Comparison of ENCODE assay signal across 11 cellular contexts in genomic region chr5:134568339-134568700, GRCh38. TPM values are rescaled to one million over a fixed set of nuclear protein-coding genes. Genes with fewer than 3 reads are reported as not detected.
DNase-seq lines count a peak whose midpoint lies in the region; ATAC-seq and TF ChIP-seq lines count a peak whose summit lies in the region.
"Had no signal": no experiment of that assay in that cellular context is flagged by ENCODE, and none has a peak within 500 bp of the region (broad histone marks: within the 10 kb centered on the region; RNA-seq: fewer than 3 reads in every experiment).

No MANE protein-coding gene starts in this region.

- H3K27me3 Mint-ChIP-seq in stimulated activated naive CD8-positive, alpha-beta T cell treated with anti-CD3 and anti-CD28 coated beads, Interleukin-15, Interleukin-2, amounts not matched to agents 100 ng/mL and 50 ng/mL, for 24 hours = no peaks in the 10 kb centered on the region
- H3K27me3 Mint-ChIP-seq in osteocyte (ENCODE audit: unreplicated experiment) = no peaks in the 10 kb centered on the region

- no peaks in the 10 kb centered on the region for H3K27me3 ChIP-seq in esophagus squamous epithelium
- H3K27me3 ChIP-seq: ovary had no signal

- TF ChIP-seq CTCF in esophagus squamous epithelium (IDR thresholded peaks at IDR 0.05) = no peak
- TF ChIP-seq CTCF in osteocyte (IDR thresholded peaks at IDR 0.05) = no peak

- H3K4me1 Mint-ChIP-seq in stimulated activated naive CD8-positive, alpha-beta T cell treated with anti-CD3 and anti-CD28 coated beads, Interleukin-15, Interleukin-2, amounts not matched to agents 100 ng/mL and 50 ng/mL, for 24 hours (ENCODE audit: low read depth) = no peaks in the 10 kb centered on the region
- H3K4me1 Mint-ChIP-seq in osteocyte (ENCODE audit: unreplicated experiment) = peaks cover 10% of the 10 kb centered on the region

- no peaks in the 10 kb centered on the region for H3K9me3 Mint-ChIP-seq in stimulated activated naive CD8-positive, alpha-beta T cell treated with anti-CD3 and anti-CD28 coated beads, Interleukin-15, Interleukin-2, amounts not matched to agents 100 ng/mL and 50 ng/mL, for 24 hours
- H3K9me3 Mint-ChIP-seq in osteocyte (ENCODE audit: unreplicated experiment) = no peaks in the 10 kb centered on the region

- H3K4me1 ChIP-seq in esophagus squamous epithelium = peaks cover 18 to 51% (median 30%) of the 10 kb centered on the region in 3 donors

- DNase-seq in stimulated activated naive CD8-positive, alpha-beta T cell treated with anti-CD3 and anti-CD28 coated beads, Interleukin-15, Interleukin-2, amounts not matched to agents 100 U/mL and 50 U/mL, for 24 hours = no peak
- DNase-seq in esophagus squamous epithelium (lab: John Stamatoyannopoulos, UW) = no peak
- no peak for DNase-seq in osteocyte (ENCODE audit: extremely low spot score, unreplicated experiment)
- DNase-seq in DMS153 treated with DMSO at 0.1 percent for 48 hours (lab: John Stamatoyannopoulos, UW; ENCODE audit: unreplicated experiment) = no peak
- no peak for DNase-seq in activated effector memory CD4-positive, alpha-beta T cell treated with Interleukin-2 at 50 U/mL for 16 hours
- DNase-seq in SHP77 (lab: John Stamatoyannopoulos, UW) = no peak
- DNase-seq: activated T-cell treated with anti-CD3 and anti-CD28 coated beads, Interleukin-2, amount 50 U/mL, for 48 hours had no signal

- intact Hi-C loops in esophagus squamous epithelium (cut with DNase I) = no loop called here

- 100% methylated on average over 2 of the region's 5 CpGs; no CpG with 5 or more reads in 1 of the 2 donors for WGBS in esophagus squamous epithelium, 2 donors

- H3K27ac Mint-ChIP-seq in stimulated activated naive CD8-positive, alpha-beta T cell treated with anti-CD3 and anti-CD28 coated beads, Interleukin-15, Interleukin-2, amounts not matched to agents 100 ng/mL and 50 ng/mL, for 24 hours = peak overlapping the region; percentile 70
- H3K27ac Mint-ChIP-seq in osteocyte (ENCODE audit: unreplicated experiment) = peak overlapping the region; percentile 66

- peaks cover 55% of the 10 kb centered on the region for H3K36me3 Mint-ChIP-seq in stimulated activated naive CD8-positive, alpha-beta T cell treated with anti-CD3 and anti-CD28 coated beads, Interleukin-15, Interleukin-2, amounts not matched to agents 100 ng/mL and 50 ng/mL, for 24 hours (ENCODE audit: low read depth)
- H3K36me3 Mint-ChIP-seq in osteocyte (ENCODE audit: unreplicated experiment) = peaks cover 34% of the 10 kb centered on the region

- no peak for ATAC-seq in stimulated activated naive CD8-positive, alpha-beta T cell treated with anti-CD3 and anti-CD28 coated beads, Interleukin-15, Interleukin-2, amounts not matched to agents 100 U/mL and 50 U/mL, for 24 hours
- ATAC-seq in GM21367 (IDR thresholded peaks at IDR 0.05; ENCODE audit: unreplicated experiment) = no peak

- peaks cover 37 to 100% (median 41%) of the 10 kb centered on the region in 3 donors for H3K36me3 ChIP-seq in esophagus squamous epithelium
- H3K36me3 ChIP-seq: ovary had no signal

- H3K9me3 ChIP-seq in esophagus squamous epithelium = no peaks in the 10 kb centered on the region
- H3K9me3 ChIP-seq: ovary had no signal

- TF ChIP-seq POLR2A in esophagus squamous epithelium (IDR thresholded peaks at IDR 0.05) = no peak

- peak overlapping the region in 1 of 4 donors; percentile 2 for H3K4me3 ChIP-seq in esophagus squamous epithelium
- H3K4me3 ChIP-seq: ovary, PC-9 had no signal

- no peak overlapping the region for H3K4me3 Mint-ChIP-seq in stimulated activated naive CD8-positive, alpha-beta T cell treated with anti-CD3 and anti-CD28 coated beads, Interleukin-15, Interleukin-2, amounts not matched to agents 100 ng/mL and 50 ng/mL, for 24 hours
- no peak overlapping the region for H3K4me3 Mint-ChIP-seq in osteocyte (ENCODE audit: unreplicated experiment)

- peak overlapping the region; percentile 16 to 80 (median 40) for H3K27ac ChIP-seq in esophagus squamous epithelium
- H3K27ac ChIP-seq: PC-9 had no signal

RNA-seq across cellular contexts. Expression of gene JADE2, which starts 42.9 kb away (rescaled TPM):
- total RNA-seq in esophagus squamous epithelium = 10 to 100 TPM in 3 of 4 donors, 1 to 10 TPM in 1; 9.1 to 32.8 (median 14.9) TPM
- 26.6 and 32.4 TPM in 2 replicates for total RNA-seq in osteocyte
